ENCODE assay signal across 27 cellular contexts in genomic region chr2:182754231-182754630, GRCh38.
"Had no signal": no experiment of that assay in that cellular context is flagged by ENCODE, and none has a peak within 500 bp of the region (broad histone marks: within the 10 kb centered on the region; RNA-seq: fewer than 3 reads in every experiment).

No MANE protein-coding gene starts in this region.

- H3K9me3 Mint-ChIP-seq: natural killer cell treated with Interleukin-12 subunit alpha and Interleukin-12 subunit beta and Interleukin-15 and Interleukin-18, amount 100 ng/mL, for 72 hours; nephron progenitor cell; neural crest cell; stimulated activated effector memory CD8-positive, alpha-beta T cell treated with anti-CD3 and anti-CD28 coated beads, Interleukin-12 subunit alpha, Interleukin-12 subunit beta, amount 100 ng/mL, for 72 hours; stimulated activated naive B cell treated with anti-CD40 and anti-IgM and Interleukin-4, amounts not matched to agents 10 μg/mL and 1 μg/mL and 100 μg/mL, for 72 hours; stimulated activated naive CD8-positive, alpha-beta T cell treated with anti-CD3 and anti-CD28 coated beads, Interleukin-15, Interleukin-2, amounts not matched to agents 100 ng/mL and 50 ng/mL, for 24 hours had no signal

- H3K4me3 Mint-ChIP-seq: natural killer cell treated with Interleukin-12 subunit alpha and Interleukin-12 subunit beta and Interleukin-15 and Interleukin-18, amount 100 ng/mL, for 72 hours; nephron progenitor cell; neural crest cell; stimulated activated effector memory CD8-positive, alpha-beta T cell treated with anti-CD3 and anti-CD28 coated beads, Interleukin-12 subunit alpha, Interleukin-12 subunit beta, amount 100 ng/mL, for 72 hours; stimulated activated naive B cell treated with anti-CD40 and anti-IgM and Interleukin-4, amounts not matched to agents 10 μg/mL and 1 μg/mL and 100 μg/mL, for 72 hours; stimulated activated naive CD8-positive, alpha-beta T cell treated with anti-CD3 and anti-CD28 coated beads, Interleukin-15, Interleukin-2, amounts not matched to agents 100 ng/mL and 50 ng/mL, for 24 hours had no signal

- H3K36me3 ChIP-seq: prostate gland had no signal

- H3K4me1 ChIP-seq: pancreas, prostate gland, right lobe of liver, sigmoid colon, stomach, thyroid gland, upper lobe of left lung, vagina had no signal

- H3K27ac ChIP-seq: neutrophil, pancreas, prostate gland, right lobe of liver, sigmoid colon, stomach, thoracic aorta, thyroid gland, tibial nerve, upper lobe of left lung, vagina had no signal

- H3K27me3 ChIP-seq: neutrophil, pancreas, right lobe of liver, sigmoid colon, stomach, thyroid gland, tibial nerve, upper lobe of left lung, vagina had no signal

- H3K9me3 ChIP-seq: neutrophil, pancreas, prostate gland, right lobe of liver, sigmoid colon, stomach, thoracic aorta, thyroid gland, tibial nerve, upper lobe of left lung, vagina had no signal

- H3K4me3 ChIP-seq: pancreas, prostate gland, right lobe of liver, sigmoid colon, stomach, thoracic aorta, thyroid gland, tibial nerve, upper lobe of left lung, vagina had no signal

- DNase-seq: nephron progenitor cell; nucleus accumbens; pancreas; retina; right cardiac atrium; right lobe of liver; sigmoid colon; small intestine; stimulated activated CD4-positive, alpha-beta T cell treated with anti-CD3 and anti-CD28 coated beads, Interleukin-15, amount 100 ng/mL, for 24 hours; stimulated activated CD4-positive, alpha-beta T cell treated with anti-CD3 and anti-CD28 coated beads, Interleukin-2, amount 100 ng/mL, for 24 hours; stimulated activated CD4-positive, alpha-beta T cell treated with anti-CD3 and anti-CD28 coated beads, Interleukin-2, amount 100 ng/mL, for 48 hours; stimulated activated CD4-positive, alpha-beta T cell treated with anti-CD3 and anti-CD28 coated beads, Interleukin-4, amount 100 ng/mL, for 24 hours; stimulated activated naive B cell treated with anti-CD40 and anti-IgM and Interleukin-4, amounts not matched to agents 10 μg/mL and 1 μg/mL and 100 μg/mL, for 72 hours; stimulated activated naive CD4-positive, alpha-beta T cell treated with Interleukin-2 at 50 U/mL for 16 hours; stomach; thyroid gland; trophoblast cell; upper lobe of left lung had no signal

- H3K27ac Mint-ChIP-seq: natural killer cell treated with Interleukin-12 subunit alpha and Interleukin-12 subunit beta and Interleukin-15 and Interleukin-18, amount 100 ng/mL, for 72 hours; nephron progenitor cell; stimulated activated effector memory CD8-positive, alpha-beta T cell treated with anti-CD3 and anti-CD28 coated beads, Interleukin-12 subunit alpha, Interleukin-12 subunit beta, amount 100 ng/mL, for 72 hours; stimulated activated naive B cell treated with anti-CD40 and anti-IgM and Interleukin-4, amounts not matched to agents 10 μg/mL and 1 μg/mL and 100 μg/mL, for 72 hours; stimulated activated naive CD8-positive, alpha-beta T cell treated with anti-CD3 and anti-CD28 coated beads, Interleukin-15, Interleukin-2, amounts not matched to agents 100 ng/mL and 50 ng/mL, for 24 hours had no signal

- H3K4me1 Mint-ChIP-seq: nephron progenitor cell; neural crest cell; stimulated activated effector memory CD8-positive, alpha-beta T cell treated with anti-CD3 and anti-CD28 coated beads, Interleukin-12 subunit alpha, Interleukin-12 subunit beta, amount 100 ng/mL, for 72 hours had no signal

- H3K27me3 Mint-ChIP-seq: natural killer cell treated with Interleukin-12 subunit alpha and Interleukin-12 subunit beta and Interleukin-15 and Interleukin-18, amount 100 ng/mL, for 72 hours; stimulated activated naive B cell treated with anti-CD40 and anti-IgM and Interleukin-4, amounts not matched to agents 10 μg/mL and 1 μg/mL and 100 μg/mL, for 72 hours; stimulated activated naive CD8-positive, alpha-beta T cell treated with anti-CD3 and anti-CD28 coated beads, Interleukin-15, Interleukin-2, amounts not matched to agents 100 ng/mL and 50 ng/mL, for 24 hours had no signal
